In the genomic region with DNA sequence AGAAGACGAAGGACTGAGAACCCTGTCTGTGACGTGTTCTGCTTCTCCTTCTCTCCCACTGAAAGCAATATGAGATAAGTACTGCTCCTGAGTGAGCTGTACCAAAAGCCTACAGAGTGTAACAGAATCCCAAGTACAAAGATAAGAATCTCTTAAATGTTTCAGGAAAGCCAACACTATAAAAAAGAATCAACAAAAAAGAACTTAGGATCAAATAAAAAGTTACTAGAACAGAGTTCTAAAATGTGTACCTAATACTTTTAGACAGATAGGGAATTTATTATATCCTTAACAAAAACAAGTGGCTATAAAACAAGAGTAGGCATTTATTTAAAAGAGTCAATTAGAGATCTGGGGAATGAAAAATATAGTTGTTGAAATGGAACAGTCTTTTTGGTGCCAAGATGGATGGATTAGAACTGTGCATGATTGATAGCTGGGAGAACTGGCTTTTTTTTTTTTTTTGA, we compare ENCODE assay signal across 1 cellular context.
TF ChIP-seq lines count a peak whose summit lies in the region.

No MANE protein-coding gene starts in this region.

TF ChIP-seq in HEK293, 187 proteins besides CTCF, POLR2A, EP300 and RAD21 (continued from another document and continues in another):
- TF ChIP-seq, protein P1, sequence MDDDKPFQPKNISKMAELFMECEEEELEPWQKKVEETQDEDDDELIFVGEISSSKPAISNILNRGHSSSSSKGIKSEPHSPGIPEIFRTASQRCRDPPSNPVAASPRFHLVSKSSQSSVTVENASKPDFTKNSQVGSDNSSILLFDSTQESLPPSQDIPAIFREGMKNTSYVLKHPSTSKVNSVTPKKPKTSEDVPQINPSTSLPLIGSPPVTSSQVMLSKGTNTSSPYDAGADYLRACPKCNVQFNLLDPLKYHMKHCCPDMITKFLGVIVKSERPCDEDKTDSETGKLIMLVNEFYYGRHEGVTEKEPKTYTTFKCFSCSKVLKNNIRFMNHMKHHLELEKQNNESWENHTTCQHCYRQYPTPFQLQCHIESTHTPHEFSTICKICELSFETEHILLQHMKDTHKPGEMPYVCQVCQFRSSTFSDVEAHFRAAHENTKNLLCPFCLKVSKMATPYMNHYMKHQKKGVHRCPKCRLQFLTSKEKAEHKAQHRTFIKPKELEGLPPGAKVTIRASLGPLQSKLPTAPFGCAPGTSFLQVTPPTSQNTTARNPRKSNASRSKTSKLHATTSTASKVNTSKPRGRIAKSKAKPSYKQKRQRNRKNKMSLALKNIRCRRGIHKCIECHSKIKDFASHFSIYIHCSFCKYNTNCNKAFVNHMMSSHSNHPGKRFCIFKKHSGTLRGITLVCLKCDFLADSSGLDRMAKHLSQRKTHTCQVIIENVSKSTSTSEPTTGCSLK (tag by site-specific recombination; IDR thresholded peaks at IDR 0.05), result no peak
- no peak for TF ChIP-seq ZNF16 (tag by site-specific recombination; IDR thresholded peaks at IDR 0.05; ENCODE audit: low read depth)
- TF ChIP-seq, protein P2, sequence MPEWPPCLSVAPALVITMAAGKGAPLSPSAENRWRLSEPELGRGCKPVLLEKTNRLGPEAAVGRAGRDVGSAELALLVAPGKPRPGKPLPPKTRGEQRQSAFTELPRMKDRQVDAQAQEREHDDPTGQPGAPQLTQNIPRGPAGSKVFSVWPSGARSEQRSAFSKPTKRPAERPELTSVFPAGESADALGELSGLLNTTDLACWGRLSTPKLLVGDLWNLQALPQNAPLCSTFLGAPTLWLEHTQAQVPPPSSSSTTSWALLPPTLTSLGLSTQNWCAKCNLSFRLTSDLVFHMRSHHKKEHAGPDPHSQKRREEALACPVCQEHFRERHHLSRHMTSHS (tag by site-specific recombination; IDR thresholded peaks at IDR 0.05), result peak; percentile 87
- TF ChIP-seq, protein P3, sequence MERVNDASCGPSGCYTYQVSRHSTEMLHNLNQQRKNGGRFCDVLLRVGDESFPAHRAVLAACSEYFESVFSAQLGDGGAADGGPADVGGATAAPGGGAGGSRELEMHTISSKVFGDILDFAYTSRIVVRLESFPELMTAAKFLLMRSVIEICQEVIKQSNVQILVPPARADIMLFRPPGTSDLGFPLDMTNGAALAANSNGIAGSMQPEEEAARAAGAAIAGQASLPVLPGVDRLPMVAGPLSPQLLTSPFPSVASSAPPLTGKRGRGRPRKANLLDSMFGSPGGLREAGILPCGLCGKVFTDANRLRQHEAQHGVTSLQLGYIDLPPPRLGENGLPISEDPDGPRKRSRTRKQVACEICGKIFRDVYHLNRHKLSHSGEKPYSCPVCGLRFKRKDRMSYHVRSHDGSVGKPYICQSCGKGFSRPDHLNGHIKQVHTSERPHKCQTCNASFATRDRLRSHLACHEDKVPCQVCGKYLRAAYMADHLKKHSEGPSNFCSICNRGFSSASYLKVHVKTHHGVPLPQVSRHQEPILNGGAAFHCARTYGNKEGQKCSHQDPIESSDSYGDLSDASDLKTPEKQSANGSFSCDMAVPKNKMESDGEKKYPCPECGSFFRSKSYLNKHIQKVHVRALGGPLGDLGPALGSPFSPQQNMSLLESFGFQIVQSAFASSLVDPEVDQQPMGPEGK (tag by site-specific recombination; IDR thresholded peaks at IDR 0.05), result no peak
- TF ChIP-seq, protein P4, sequence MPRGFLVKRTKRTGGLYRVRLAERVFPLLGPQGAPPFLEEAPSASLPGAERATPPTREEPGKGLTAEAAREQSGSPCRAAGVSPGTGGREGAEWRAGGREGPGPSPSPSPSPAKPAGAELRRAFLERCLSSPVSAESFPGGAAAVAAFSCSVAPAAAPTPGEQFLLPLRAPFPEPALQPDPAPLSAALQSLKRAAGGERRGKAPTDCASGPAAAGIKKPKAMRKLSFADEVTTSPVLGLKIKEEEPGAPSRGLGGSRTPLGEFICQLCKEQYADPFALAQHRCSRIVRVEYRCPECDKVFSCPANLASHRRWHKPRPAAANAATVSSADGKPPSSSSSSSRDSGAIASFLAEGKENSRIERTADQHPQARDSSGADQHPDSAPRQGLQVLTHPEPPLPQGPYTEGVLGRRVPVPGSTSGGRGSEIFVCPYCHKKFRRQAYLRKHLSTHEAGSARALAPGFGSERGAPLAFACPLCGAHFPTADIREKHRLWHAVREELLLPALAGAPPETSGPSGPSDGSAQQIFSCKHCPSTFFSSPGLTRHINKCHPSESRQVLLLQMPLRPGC (tag by site-specific recombination; IDR thresholded peaks at IDR 0.05), result peak; percentile 74
- TF ChIP-seq, protein P5, sequence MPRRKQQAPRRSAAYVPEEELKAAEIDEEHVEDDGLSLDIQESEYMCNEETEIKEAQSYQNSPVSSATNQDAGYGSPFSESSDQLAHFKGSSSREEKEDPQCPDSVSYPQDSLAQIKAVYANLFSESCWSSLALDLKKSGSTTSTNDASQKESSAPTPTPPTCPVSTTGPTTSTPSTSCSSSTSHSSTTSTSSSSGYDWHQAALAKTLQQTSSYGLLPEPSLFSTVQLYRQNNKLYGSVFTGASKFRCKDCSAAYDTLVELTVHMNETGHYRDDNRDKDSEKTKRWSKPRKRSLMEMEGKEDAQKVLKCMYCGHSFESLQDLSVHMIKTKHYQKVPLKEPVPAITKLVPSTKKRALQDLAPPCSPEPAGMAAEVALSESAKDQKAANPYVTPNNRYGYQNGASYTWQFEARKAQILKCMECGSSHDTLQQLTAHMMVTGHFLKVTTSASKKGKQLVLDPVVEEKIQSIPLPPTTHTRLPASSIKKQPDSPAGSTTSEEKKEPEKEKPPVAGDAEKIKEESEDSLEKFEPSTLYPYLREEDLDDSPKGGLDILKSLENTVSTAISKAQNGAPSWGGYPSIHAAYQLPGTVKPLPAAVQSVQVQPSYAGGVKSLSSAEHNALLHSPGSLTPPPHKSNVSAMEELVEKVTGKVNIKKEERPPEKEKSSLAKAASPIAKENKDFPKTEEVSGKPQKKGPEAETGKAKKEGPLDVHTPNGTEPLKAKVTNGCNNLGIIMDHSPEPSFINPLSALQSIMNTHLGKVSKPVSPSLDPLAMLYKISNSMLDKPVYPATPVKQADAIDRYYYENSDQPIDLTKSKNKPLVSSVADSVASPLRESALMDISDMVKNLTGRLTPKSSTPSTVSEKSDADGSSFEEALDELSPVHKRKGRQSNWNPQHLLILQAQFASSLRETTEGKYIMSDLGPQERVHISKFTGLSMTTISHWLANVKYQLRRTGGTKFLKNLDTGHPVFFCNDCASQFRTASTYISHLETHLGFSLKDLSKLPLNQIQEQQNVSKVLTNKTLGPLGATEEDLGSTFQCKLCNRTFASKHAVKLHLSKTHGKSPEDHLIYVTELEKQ (tag by site-specific recombination; IDR thresholded peaks at IDR 0.05; ENCODE audit: borderline replicate concordance), result peak; percentile 83; the same call in 1 of the 2 replicates
- TF ChIP-seq ZNF221 (tag by site-specific recombination; IDR thresholded peaks at IDR 0.05; ENCODE audit: borderline replicate concordance), result no peak
- no peak for TF ChIP-seq RBAK (tag by site-specific recombination; IDR thresholded peaks at IDR 0.05)
- TF ChIP-seq, protein P6, sequence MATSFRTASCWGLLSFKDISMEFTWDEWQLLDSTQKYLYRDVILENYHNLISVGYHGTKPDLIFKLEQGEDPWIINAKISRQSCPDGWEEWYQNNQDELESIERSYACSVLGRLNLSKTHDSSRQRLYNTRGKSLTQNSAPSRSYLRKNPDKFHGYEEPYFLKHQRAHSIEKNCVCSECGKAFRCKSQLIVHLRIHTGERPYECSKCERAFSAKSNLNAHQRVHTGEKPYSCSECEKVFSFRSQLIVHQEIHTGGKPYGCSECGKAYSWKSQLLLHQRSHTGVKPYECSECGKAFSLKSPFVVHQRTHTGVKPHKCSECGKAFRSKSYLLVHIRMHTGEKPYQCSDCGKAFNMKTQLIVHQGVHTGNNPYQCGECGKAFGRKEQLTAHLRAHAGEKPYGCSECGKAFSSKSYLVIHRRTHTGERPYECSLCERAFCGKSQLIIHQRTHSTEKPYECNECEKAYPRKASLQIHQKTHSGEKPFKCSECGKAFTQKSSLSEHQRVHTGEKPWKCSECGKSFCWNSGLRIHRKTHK (tag by site-specific recombination; IDR thresholded peaks at IDR 0.05), result no peak
- TF ChIP-seq ZNF707 (tag by site-specific recombination; IDR thresholded peaks at IDR 0.05), result no peak
- peak; percentile 91 for TF ChIP-seq GLI2 (tag by site-specific recombination; IDR thresholded peaks at IDR 0.05; ENCODE audit: borderline replicate concordance, low read depth)
- TF ChIP-seq PRDM1 (tag by site-specific recombination; IDR thresholded peaks at IDR 0.05), result no peak
- TF ChIP-seq ZNF37A (tag by site-specific recombination; IDR thresholded peaks at IDR 0.05), result no peak
- TF ChIP-seq, protein P7, sequence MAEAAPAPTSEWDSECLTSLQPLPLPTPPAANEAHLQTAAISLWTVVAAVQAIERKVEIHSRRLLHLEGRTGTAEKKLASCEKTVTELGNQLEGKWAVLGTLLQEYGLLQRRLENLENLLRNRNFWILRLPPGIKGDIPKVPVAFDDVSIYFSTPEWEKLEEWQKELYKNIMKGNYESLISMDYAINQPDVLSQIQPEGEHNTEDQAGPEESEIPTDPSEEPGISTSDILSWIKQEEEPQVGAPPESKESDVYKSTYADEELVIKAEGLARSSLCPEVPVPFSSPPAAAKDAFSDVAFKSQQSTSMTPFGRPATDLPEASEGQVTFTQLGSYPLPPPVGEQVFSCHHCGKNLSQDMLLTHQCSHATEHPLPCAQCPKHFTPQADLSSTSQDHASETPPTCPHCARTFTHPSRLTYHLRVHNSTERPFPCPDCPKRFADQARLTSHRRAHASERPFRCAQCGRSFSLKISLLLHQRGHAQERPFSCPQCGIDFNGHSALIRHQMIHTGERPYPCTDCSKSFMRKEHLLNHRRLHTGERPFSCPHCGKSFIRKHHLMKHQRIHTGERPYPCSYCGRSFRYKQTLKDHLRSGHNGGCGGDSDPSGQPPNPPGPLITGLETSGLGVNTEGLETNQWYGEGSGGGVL (tag by site-specific recombination; IDR thresholded peaks at IDR 0.05), result no peak
- TF ChIP-seq ZNF426 (tag by site-specific recombination; IDR thresholded peaks at IDR 0.05), result no peak
- no peak for TF ChIP-seq ZNF571 (tag by site-specific recombination; IDR thresholded peaks at IDR 0.05)
- 0 out of 2 replicates have a peak, but pooled peaks have one; percentile 20 for TF ChIP-seq ZNF341 (tag by site-specific recombination; IDR thresholded peaks at IDR 0.05; ENCODE audit: low read depth)
- TF ChIP-seq ZNF19 (tag by site-specific recombination; IDR thresholded peaks at IDR 0.05; ENCODE audit: low read depth), result peak; percentile 94
- TF ChIP-seq ZNF214 (tag by site-specific recombination; IDR thresholded peaks at IDR 0.05; ENCODE audit: borderline replicate concordance), result no peak
- no peak for TF ChIP-seq ZNF677 (tag by site-specific recombination; IDR thresholded peaks at IDR 0.05)
- peak; percentile 67 for TF ChIP-seq GLIS1 (tag by site-specific recombination; IDR thresholded peaks at IDR 0.05)
- no peak for TF ChIP-seq ZNF670 (tag by site-specific recombination; IDR thresholded peaks at IDR 0.05; ENCODE audit: low read depth)
- peak; percentile 88 for TF ChIP-seq TRIM28 (IDR thresholded peaks at IDR 0.05; ENCODE audit: borderline replicate concordance, low read length)
- TF ChIP-seq ZNF324 (tag by site-specific recombination; IDR thresholded peaks at IDR 0.05), result peak; percentile 54; the same call in 1 of the 2 replicates
- TF ChIP-seq ZNF302 (tag by site-specific recombination; IDR thresholded peaks at IDR 0.05; ENCODE audit: low read depth), result 0 out of 2 replicates have a peak, but pooled peaks have one; percentile 66
- TF ChIP-seq, protein P8, sequence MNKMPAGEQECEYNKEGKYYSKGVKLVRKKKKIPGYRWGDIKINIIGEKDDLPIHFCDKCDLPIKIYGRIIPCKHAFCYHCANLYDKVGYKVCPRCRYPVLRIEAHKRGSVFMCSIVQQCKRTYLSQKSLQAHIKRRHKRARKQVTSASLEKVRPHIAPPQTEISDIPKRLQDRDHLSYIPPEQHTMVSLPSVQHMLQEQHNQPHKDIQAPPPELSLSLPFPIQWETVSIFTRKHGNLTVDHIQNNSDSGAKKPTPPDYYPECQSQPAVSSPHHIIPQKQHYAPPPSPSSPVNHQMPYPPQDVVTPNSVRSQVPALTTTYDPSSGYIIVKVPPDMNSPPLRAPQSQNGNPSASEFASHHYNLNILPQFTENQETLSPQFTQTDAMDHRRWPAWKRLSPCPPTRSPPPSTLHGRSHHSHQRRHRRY (tag by site-specific recombination; IDR thresholded peaks at IDR 0.05), result 0 out of 2 replicates have a peak, but pooled peaks have one; percentile 34
- TF ChIP-seq, protein P9, sequence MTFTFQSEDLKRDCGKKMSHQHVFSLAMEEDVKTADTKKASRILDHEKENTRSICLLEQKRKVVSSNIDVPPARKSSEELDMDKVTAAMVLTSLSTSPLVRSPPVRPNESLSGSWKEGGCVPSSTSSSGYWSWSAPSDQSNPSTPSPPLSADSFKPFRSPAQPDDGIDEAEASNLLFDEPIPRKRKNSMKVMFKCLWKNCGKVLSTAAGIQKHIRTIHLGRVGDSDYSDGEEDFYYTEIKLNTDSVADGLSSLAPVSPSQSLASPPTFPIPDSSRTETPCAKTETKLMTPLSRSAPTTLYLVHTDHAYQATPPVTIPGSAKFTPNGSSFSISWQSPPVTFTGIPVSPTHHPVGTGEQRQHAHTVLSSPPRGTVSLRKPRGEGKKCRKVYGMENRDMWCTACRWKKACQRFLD (tag by site-specific recombination; IDR thresholded peaks at IDR 0.05), result no peak
- TF ChIP-seq ZNF48 (tag by site-specific recombination; IDR thresholded peaks at IDR 0.05), result no peak
- TF ChIP-seq OVOL3 (tag by site-specific recombination; IDR thresholded peaks at IDR 0.05), result peak; percentile 97
- no peak for TF ChIP-seq ZNF626 (tag by site-specific recombination; IDR thresholded peaks at IDR 0.05)
- TF ChIP-seq ZNF404 (tag by site-specific recombination; IDR thresholded peaks at IDR 0.05), result no peak
- TF ChIP-seq GFI1B (tag by site-specific recombination; IDR thresholded peaks at IDR 0.05), result peak; percentile 52; the same call in 1 of the 2 replicates
- no peak for TF ChIP-seq ZNF654 (tag by site-specific recombination; IDR thresholded peaks at IDR 0.05; ENCODE audit: low read depth)
- TF ChIP-seq ZBTB7A (tag by site-specific recombination; IDR thresholded peaks at IDR 0.05; ENCODE audit: low read depth), result no peak
- TF ChIP-seq, protein P10, sequence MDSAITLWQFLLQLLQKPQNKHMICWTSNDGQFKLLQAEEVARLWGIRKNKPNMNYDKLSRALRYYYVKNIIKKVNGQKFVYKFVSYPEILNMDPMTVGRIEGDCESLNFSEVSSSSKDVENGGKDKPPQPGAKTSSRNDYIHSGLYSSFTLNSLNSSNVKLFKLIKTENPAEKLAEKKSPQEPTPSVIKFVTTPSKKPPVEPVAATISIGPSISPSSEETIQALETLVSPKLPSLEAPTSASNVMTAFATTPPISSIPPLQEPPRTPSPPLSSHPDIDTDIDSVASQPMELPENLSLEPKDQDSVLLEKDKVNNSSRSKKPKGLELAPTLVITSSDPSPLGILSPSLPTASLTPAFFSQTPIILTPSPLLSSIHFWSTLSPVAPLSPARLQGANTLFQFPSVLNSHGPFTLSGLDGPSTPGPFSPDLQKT (IDR thresholded peaks at IDR 0.05; ENCODE audit: borderline replicate concordance, low read depth, low read length), result no peak
- no peak for TF ChIP-seq MYNN (tag by site-specific recombination; IDR thresholded peaks at IDR 0.05; ENCODE audit: borderline replicate concordance)
- peak; percentile 69 for TF ChIP-seq KLF16 (tag by site-specific recombination; IDR thresholded peaks at IDR 0.05)
